Comparison of ENCODE assay signal across 1 cellular context in genomic region chr1:161540562-161540945, GRCh38.
TF ChIP-seq lines count a peak whose summit lies in the region.

No MANE protein-coding gene starts in this region.

TF ChIP-seq in HepG2, 621 proteins besides CTCF, POLR2A, EP300 and RAD21:
- TF ChIP-seq ISX (CRISPR knock-in tag; conservative IDR thresholded peaks at IDR 0.05) = 0 out of 2 replicates have a peak, but pooled peaks have one; percentile 2
